24 cellular contexts compared by ENCODE assay signal in genomic region chr18:56913970-56914369, GRCh38.
A peak's percentile ranks its signal among the peaks of the same experiment; 100 is the strongest.
DNase-seq lines count a peak whose midpoint lies in the region; FAIRE-seq and TF ChIP-seq lines count a peak whose summit lies in the region.
"Had no signal": no experiment of that assay in that cellular context is flagged by ENCODE, and none has a peak within 500 bp of the region (broad histone marks: within the 10 kb centered on the region; RNA-seq: fewer than 3 reads in every experiment).

No MANE protein-coding gene starts in this region.

- no peak overlapping the region for H3K4ac ChIP-seq in mesendoderm (ENCODE audit: low read depth, low read length)

- H4K5ac ChIP-seq in mesendoderm (ENCODE audit: low read length): no peak overlapping the region

- H3K4me2 ChIP-seq in mesendoderm (ENCODE audit: low read length): no peak overlapping the region

- H3K56ac ChIP-seq in mesendoderm (ENCODE audit: low read length): no peak overlapping the region

- H2BK5ac ChIP-seq in mesendoderm (ENCODE audit: low read length): no peak overlapping the region

- H2BK120ac ChIP-seq in mesendoderm (ENCODE audit: low read depth, low read length): no peak overlapping the region

- H2AK5ac ChIP-seq in mesendoderm (ENCODE audit: low read length): no peak overlapping the region

- no peak overlapping the region for H4K8ac ChIP-seq in mesendoderm (ENCODE audit: low read depth, low read length)

- in situ Hi-C loops in brain microvascular endothelial cell (cut with HindIII; ENCODE audit: low pct_ligation_motif_present, low sequenced_read_pairs): no loop called here

- H3K23ac ChIP-seq in mesendoderm (ENCODE audit: low read length): no peak overlapping the region

- H3K4me1 ChIP-seq in mesendoderm (ENCODE audit: control insufficient read depth, low read depth, low read length): peaks cover under 1% of the 10 kb centered on the region

- no peak overlapping the region for H3K9ac ChIP-seq in mesendoderm (ENCODE audit: low read length)
- H3K9ac ChIP-seq: GM23248 had no signal

- no peak overlapping the region for H2BK15ac ChIP-seq in mesendoderm (replicated peaks; ENCODE audit: low read depth)

- no peaks in the 10 kb centered on the region for H3K36me3 ChIP-seq in mesendoderm (ENCODE audit: control insufficient read depth, insufficient read depth, low read length)
- no peaks in the 10 kb centered on the region for H3K36me3 ChIP-seq in brain microvascular endothelial cell (replicated peaks)
- H3K36me3 ChIP-seq: MG63 had no signal

- no peak overlapping the region for H3K18ac ChIP-seq in mesendoderm (ENCODE audit: low read length)

- DNase-seq in DMS153 treated with DMSO at 0.1 percent for 48 hours (lab: John Stamatoyannopoulos, UW; ENCODE audit: unreplicated experiment) (peak; percentile 75), DMS153 (lab: John Stamatoyannopoulos, UW) (no peak), GM12891 (ENCODE audit: insufficient read length, low spot score) (no peak), NCI-H345 treated with DMSO at 0.1 percent for 48 hours (lab: John Stamatoyannopoulos, UW; ENCODE audit: unreplicated experiment) (peak; percentile 70), mesendoderm (peak; percentile 45), OCI-M2 (lab: John Stamatoyannopoulos, UW; ENCODE audit: unreplicated experiment) (no peak), brain microvascular endothelial cell (no peak), midbrain (lab: John Stamatoyannopoulos, UW) (no peak)
- DNase-seq: AML-193, GDM1, GM23248, Kasumi-1, MG63, NCI-H1048, NCI-H1436, NCI-H2081, NCI-H446, NCI-H82, OCI-M1, RPMI8226, T-helper 1 cell had no signal

- no peaks in the 10 kb centered on the region for H3K27me3 ChIP-seq in mesendoderm (ENCODE audit: insufficient read depth, low read length, poor library complexity)
- H3K27me3 ChIP-seq in brain microvascular endothelial cell (replicated peaks): no peaks in the 10 kb centered on the region
- H3K27me3 ChIP-seq: MG63 had no signal

- no peak overlapping the region for H3K4me3 ChIP-seq in mesendoderm (ENCODE audit: low read length)
- H3K4me3 ChIP-seq in brain microvascular endothelial cell (ENCODE audit: low read depth, low read length): no peak overlapping the region
- H3K4me3 ChIP-seq: GM23248, MG63 had no signal

- TF ChIP-seq CTCF in brain microvascular endothelial cell (IDR thresholded peaks at IDR 0.05; ENCODE audit: low read depth, low read length, missing control alignments): no peak

- no CpG with 5 or more reads among the region's 4 CpGs for WGBS in mesendoderm (ENCODE audit: extremely low coverage, insufficient coverage, low lambda C conversion rate)

- TF ChIP-seq POLR2A in GM12891 (IDR thresholded peaks at IDR 0.05; ENCODE audit: low read depth, low read length): no peak

- H3K27ac ChIP-seq in mesendoderm (ENCODE audit: low read depth, low read length) (no peak overlapping the region), brain microvascular endothelial cell (no peak overlapping the region)
- H3K27ac ChIP-seq: 22Rv1, C4-2B, GM23248 had no signal

- H3K79me2 ChIP-seq in mesendoderm (ENCODE audit: control insufficient read depth, insufficient read depth, low read length): no peaks in the 10 kb centered on the region

- peak; percentile 20 for FAIRE-seq in GM12891 (lab: Jason Lieb, UNC)
- FAIRE-seq: GM19239 had no signal

- H3K79me1 ChIP-seq in mesendoderm (ENCODE audit: low read length): no peaks in the 10 kb centered on the region

TF ChIP-seq in GM12891, 5 proteins besides CTCF, POLR2A, EP300 and RAD21:
- TF ChIP-seq POLR2AphosphoS5 (IDR thresholded peaks at IDR 0.05; ENCODE audit: low read depth, low read length) (no peak), PAX5 (IDR thresholded peaks at IDR 0.05; ENCODE audit: insufficient read depth, low read length, severe bottlenecking) (no peak), SPI1 (IDR thresholded peaks at IDR 0.05; ENCODE audit: low read depth, low read length) (no peak)

Comparison
In these comparisons a context has a peak if more than half of its experiments do, and no peak if none do; other contexts are left out.
1. DNase-seq: peak in DMS153 treated with DMSO at 0.1 percent for 48 hours (single experiment), NCI-H345 treated with DMSO at 0.1 percent for 48 hours (single experiment) and mesendoderm (single experiment); none in DMS153 (single experiment), GM12891 (single experiment), OCI-M2 (single experiment), brain microvascular endothelial cell (single experiment) and midbrain (single experiment).